In the genomic region with DNA sequence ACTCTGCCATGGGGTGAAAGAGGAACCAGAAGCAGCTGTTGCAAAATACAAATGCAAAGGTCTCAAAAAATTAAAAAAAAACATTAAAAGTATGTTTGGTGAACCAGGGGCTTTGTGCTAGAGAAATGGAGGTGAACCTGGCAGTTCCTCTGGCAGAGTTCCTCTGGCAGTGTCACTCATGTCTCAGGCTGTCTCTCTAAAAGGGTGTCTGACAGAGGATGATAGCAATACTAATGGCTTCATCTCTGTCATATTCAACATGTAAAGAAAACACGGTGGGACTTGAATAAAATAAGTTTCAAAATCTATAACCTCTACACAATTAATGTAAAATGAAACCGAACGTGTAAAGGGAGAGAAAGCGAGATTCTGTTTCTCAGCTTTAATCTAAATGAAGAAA, we compare ENCODE assay signal across 25 cellular contexts.
"Had no signal": no experiment of that assay in that cellular context is flagged by ENCODE, and none has a peak within 500 bp of the region (broad histone marks: within the 10 kb centered on the region; RNA-seq: fewer than 3 reads in every experiment).

No MANE protein-coding gene starts in this region.

- ATAC-seq: activated CD4-positive, CD25-positive, alpha-beta regulatory T cell treated with anti-CD3 and anti-CD28 coated beads, Interleukin-2, amount 50 U/mL, for 24 hours; activated naive CD4-positive, alpha-beta T cell treated with anti-CD3 and anti-CD28 coated beads, Interleukin-2, amount 50 U/mL, for 72 hours; activated T-helper 17 cell treated with anti-CD3 and anti-CD28 coated beads, Interleukin-2, amount 50 U/mL, for 72 hours; effector memory CD8-positive, alpha-beta T cell; esophagus mucosa; left lung; naive thymus-derived CD8-positive, alpha-beta T cell; upper lobe of right lung had no signal

- H3K36me3 ChIP-seq: adrenal gland, ascending aorta, left lung, sigmoid colon, upper lobe of right lung had no signal

- H3K36me3 Mint-ChIP-seq: activated naive CD4-positive, alpha-beta T cell treated with anti-CD3 and anti-CD28 coated beads, Interleukin-2, amount 50 U/mL, for 72 hours; mesothelial cell of epicardium; naive thymus-derived CD8-positive, alpha-beta T cell had no signal

- H3K27me3 ChIP-seq: adrenal gland, ascending aorta, left lung, sigmoid colon, upper lobe of right lung had no signal

- H3K4me3 ChIP-seq: adrenal gland, ascending aorta, dorsolateral prefrontal cortex, left lung, sigmoid colon, smooth muscle cell, upper lobe of right lung had no signal

- H3K27ac Mint-ChIP-seq: activated naive CD4-positive, alpha-beta T cell treated with anti-CD3 and anti-CD28 coated beads, Interleukin-2, amount 50 U/mL, for 72 hours; activated T-cell treated with anti-CD3 and anti-CD28 coated beads, Interleukin-2, amount 50 U/mL, for 24 hours; activated T-helper 17 cell treated with anti-CD3 and anti-CD28 coated beads, Interleukin-2, amount 50 U/mL, for 72 hours; effector memory CD8-positive, alpha-beta T cell; mesothelial cell of epicardium; naive thymus-derived CD8-positive, alpha-beta T cell; progenitor cell of endocrine pancreas had no signal

- DNase-seq: activated CD4-positive, alpha-beta T cell treated with anti-CD3 and anti-CD28 coated beads, Interleukin-2, amount 50 U/mL, for 1 hour; activated T-cell treated with anti-CD3 and anti-CD28 coated beads, Interleukin-2, amount 50 U/mL, for 24 hours; adrenal gland; dorsolateral prefrontal cortex; effector memory CD8-positive, alpha-beta T cell; foreskin melanocyte; kidney glomerular epithelial cell; left lung; naive thymus-derived CD8-positive, alpha-beta T cell; retina; sigmoid colon; stimulated activated CD4-positive, alpha-beta T cell treated with anti-CD3 and anti-CD28 coated beads, Interleukin-15, amount 100 ng/mL, for 24 hours; stimulated activated CD8-positive, alpha-beta memory T cell treated with anti-CD3 and anti-CD28 coated beads, Interleukin-4, amount 100 ng/mL, for 48 hours; stimulated activated naive CD4-positive, alpha-beta T cell; upper lobe of right lung had no signal

- H3K27ac ChIP-seq: adrenal gland, ascending aorta, dorsolateral prefrontal cortex, left lung, sigmoid colon, upper lobe of right lung, VCaP had no signal

- H3K4me1 ChIP-seq: adrenal gland, ascending aorta, left lung, sigmoid colon, upper lobe of right lung had no signal

- H3K4me1 Mint-ChIP-seq: activated T-helper 17 cell treated with anti-CD3 and anti-CD28 coated beads, Interleukin-2, amount 50 U/mL, for 72 hours; central memory CD8-positive, alpha-beta T cell; naive thymus-derived CD8-positive, alpha-beta T cell had no signal

- H3K9me3 Mint-ChIP-seq: activated T-cell treated with anti-CD3 and anti-CD28 coated beads, Interleukin-2, amount 50 U/mL, for 24 hours; mesothelial cell of epicardium had no signal

- H3K9me3 ChIP-seq: adrenal gland, ascending aorta, left lung, sigmoid colon, upper lobe of right lung had no signal

- H3K27me3 Mint-ChIP-seq: activated T-cell treated with anti-CD3 and anti-CD28 coated beads, Interleukin-2, amount 50 U/mL, for 24 hours; activated T-helper 17 cell treated with anti-CD3 and anti-CD28 coated beads, Interleukin-2, amount 50 U/mL, for 72 hours; central memory CD8-positive, alpha-beta T cell; effector memory CD8-positive, alpha-beta T cell; naive thymus-derived CD8-positive, alpha-beta T cell; progenitor cell of endocrine pancreas had no signal

- H3K4me3 Mint-ChIP-seq: activated T-cell treated with anti-CD3 and anti-CD28 coated beads, Interleukin-2, amount 50 U/mL, for 24 hours; activated T-helper 17 cell treated with anti-CD3 and anti-CD28 coated beads, Interleukin-2, amount 50 U/mL, for 72 hours; central memory CD8-positive, alpha-beta T cell; effector memory CD8-positive, alpha-beta T cell; mesothelial cell of epicardium; naive thymus-derived CD8-positive, alpha-beta T cell had no signal
